In the genomic region with DNA sequence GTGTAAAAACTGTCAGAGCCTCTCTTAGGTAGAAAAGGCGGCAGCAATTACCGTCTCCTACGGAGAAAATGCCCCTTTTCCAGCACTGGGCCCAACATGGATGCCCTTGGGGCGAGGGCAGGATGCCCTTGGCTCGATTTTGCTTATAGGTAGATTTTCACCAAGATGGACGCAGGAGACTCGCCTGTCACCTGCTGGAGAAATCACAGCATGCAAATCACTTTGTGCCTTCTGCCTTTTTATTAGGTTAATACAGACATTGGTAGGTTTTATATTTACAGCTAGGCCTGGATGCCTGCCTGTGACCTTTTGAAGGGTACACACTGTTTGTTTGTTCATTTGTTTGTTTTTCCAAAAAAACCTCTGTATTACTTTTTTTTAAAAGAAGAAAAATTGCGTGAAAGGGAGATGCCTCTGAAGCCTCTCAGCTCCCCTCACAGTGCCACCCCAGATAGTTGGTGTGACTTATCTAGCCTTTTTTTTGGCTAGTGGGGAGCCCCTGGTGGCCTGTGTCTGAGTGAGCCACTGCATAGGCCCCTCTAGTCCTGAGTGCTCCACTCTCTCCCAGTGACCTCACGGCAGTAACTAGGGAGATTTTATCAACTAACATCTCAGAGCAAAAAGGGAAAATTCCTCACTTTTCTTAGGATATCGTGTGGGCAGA, we compare ENCODE assay signal across 8 cellular contexts. TPM values are rescaled to one million over a fixed set of nuclear protein-coding genes. Genes with fewer than 3 reads are reported as not detected.
A peak's percentile ranks its signal among the peaks of the same experiment; 100 is the strongest.
DNase-seq lines count a peak whose midpoint lies in the region; ATAC-seq and TF ChIP-seq lines count a peak whose summit lies in the region.

No MANE protein-coding gene starts in this region.

- DNase-seq in NCI-H1417 (lab: John Stamatoyannopoulos, UW) (peak; percentile 27 to 82 (median 67)), NCI-H1417 treated with DMSO at 0.1 percent for 48 hours (lab: John Stamatoyannopoulos, UW) (no peak), WTC11 (ENCODE audit: low spot score) (no peak)
- DNase-seq in stimulated activated naive CD4-positive, alpha-beta T cell (lab: John Stamatoyannopoulos, UW): no peak

- H3K36me3 Mint-ChIP-seq in WTC11: peaks cover 21% of the 10 kb centered on the region
- H3K36me3 Mint-ChIP-seq in stimulated activated memory B cell treated with anti-CD40 and anti-IgM and Interleukin-4, amounts not matched to agents 10 μg/mL and 1 μg/mL and 100 μg/mL, for 72 hours: peaks cover 6% of the 10 kb centered on the region

- H3K9me3 ChIP-seq in HUES48 (ENCODE audit: control insufficient read depth, insufficient read depth, low read length): no peaks in the 10 kb centered on the region
- H3K9me3 ChIP-seq in iPS-18c (ENCODE audit: control insufficient read depth, insufficient read depth, low read length): peaks cover 2% of the 10 kb centered on the region

- H3K36me3 ChIP-seq in HUES48 (ENCODE audit: control insufficient read depth, insufficient read depth, low read length): peaks cover 25% of the 10 kb centered on the region

- H3K9me3 Mint-ChIP-seq in WTC11: no peaks in the 10 kb centered on the region
- H3K9me3 Mint-ChIP-seq in stimulated activated memory B cell treated with anti-CD40 and anti-IgM and Interleukin-4, amounts not matched to agents 10 μg/mL and 1 μg/mL and 100 μg/mL, for 72 hours: no peaks in the 10 kb centered on the region

- no peaks in the 10 kb centered on the region; the same call in none of the 2 replicates for H3K27me3 Mint-ChIP-seq in WTC11 (ENCODE audit: low read depth)
- peaks cover 36% of the 10 kb centered on the region for H3K27me3 Mint-ChIP-seq in stimulated activated memory B cell treated with anti-CD40 and anti-IgM and Interleukin-4, amounts not matched to agents 10 μg/mL and 1 μg/mL and 100 μg/mL, for 72 hours

- no peak for TF ChIP-seq CTCF in WTC11 (IDR thresholded peaks at IDR 0.05)

- CTCF ChIA-PET in WTC11 (lab: Charles Lee): no interaction called here

- H3K4me3 Mint-ChIP-seq in WTC11: peak overlapping the region; percentile 89; the same call in 1 of the 2 replicates
- peak overlapping the region; percentile 57 for H3K4me3 Mint-ChIP-seq in stimulated activated memory B cell treated with anti-CD40 and anti-IgM and Interleukin-4, amounts not matched to agents 10 μg/mL and 1 μg/mL and 100 μg/mL, for 72 hours

- POLR2A ChIA-PET in WTC11 (lab: Charles Lee): interaction anchor here (0.5 kb wide), 1 partner anchor 215 kb away, joined by 4 read pairs; no protein-coding TSS in a partner anchor

- H3K4me1 ChIP-seq in HUES48 (ENCODE audit: control insufficient read depth, insufficient read depth, low read length): peaks cover 44% of the 10 kb centered on the region

- peak overlapping the region; percentile 75 for H3K27ac Mint-ChIP-seq in WTC11
- H3K27ac Mint-ChIP-seq in stimulated activated memory B cell treated with anti-CD40 and anti-IgM and Interleukin-4, amounts not matched to agents 10 μg/mL and 1 μg/mL and 100 μg/mL, for 72 hours: peak overlapping the region; percentile 79

- H3K27ac ChIP-seq in HUES48 (ENCODE audit: low read depth, low read length): peak overlapping the region; percentile 14

- peaks cover 62% of the 10 kb centered on the region for H3K4me1 Mint-ChIP-seq in WTC11
- peaks cover 51% of the 10 kb centered on the region for H3K4me1 Mint-ChIP-seq in stimulated activated memory B cell treated with anti-CD40 and anti-IgM and Interleukin-4, amounts not matched to agents 10 μg/mL and 1 μg/mL and 100 μg/mL, for 72 hours

- H3K27me3 ChIP-seq in HUES48 (ENCODE audit: control insufficient read depth, insufficient read depth, low read length): peaks cover 10% of the 10 kb centered on the region; the same call in 1 of the 2 replicates

- ATAC-seq in WTC11: no peak
- no peak for ATAC-seq in stimulated activated memory B cell treated with anti-CD40 and anti-IgM and Interleukin-4, amounts not matched to agents 10 μg/mL and 1 μg/mL and 100 μg/mL, for 72 hours
- ATAC-seq in HG03457 (IDR thresholded peaks at IDR 0.05; ENCODE audit: unreplicated experiment): no peak

- no peak overlapping the region; the same call in 1 of the 2 replicates for H3K9ac ChIP-seq in HUES48 (ENCODE audit: low read depth, low read length)

- H3K4me3 ChIP-seq in HUES48 (ENCODE audit: low read depth, low read length) (peak overlapping the region; percentile 93; the same call in 1 of the 2 replicates), iPS-18c (ENCODE audit: insufficient read depth, low read depth, low read length) (peak overlapping the region; percentile 87; the same call in 1 of the 2 replicates)

TF ChIP-seq in WTC11, 78 proteins besides CTCF, POLR2A, EP300 and RAD21 (continues in another document):
- TF ChIP-seq CBFB (CRISPR knock-in tag; IDR thresholded peaks at IDR 0.05; ENCODE audit: low read depth) (no peak), ESRRA (CRISPR knock-in tag; IDR thresholded peaks at IDR 0.05; ENCODE audit: borderline replicate concordance) (no peak), SP1 (CRISPR knock-in tag; conservative IDR thresholded peaks at IDR 0.05) (no peak), IRF2 (CRISPR knock-in tag; IDR thresholded peaks at IDR 0.05; ENCODE audit: borderline replicate concordance, low read depth) (no peak)
- TF ChIP-seq, protein P1, sequence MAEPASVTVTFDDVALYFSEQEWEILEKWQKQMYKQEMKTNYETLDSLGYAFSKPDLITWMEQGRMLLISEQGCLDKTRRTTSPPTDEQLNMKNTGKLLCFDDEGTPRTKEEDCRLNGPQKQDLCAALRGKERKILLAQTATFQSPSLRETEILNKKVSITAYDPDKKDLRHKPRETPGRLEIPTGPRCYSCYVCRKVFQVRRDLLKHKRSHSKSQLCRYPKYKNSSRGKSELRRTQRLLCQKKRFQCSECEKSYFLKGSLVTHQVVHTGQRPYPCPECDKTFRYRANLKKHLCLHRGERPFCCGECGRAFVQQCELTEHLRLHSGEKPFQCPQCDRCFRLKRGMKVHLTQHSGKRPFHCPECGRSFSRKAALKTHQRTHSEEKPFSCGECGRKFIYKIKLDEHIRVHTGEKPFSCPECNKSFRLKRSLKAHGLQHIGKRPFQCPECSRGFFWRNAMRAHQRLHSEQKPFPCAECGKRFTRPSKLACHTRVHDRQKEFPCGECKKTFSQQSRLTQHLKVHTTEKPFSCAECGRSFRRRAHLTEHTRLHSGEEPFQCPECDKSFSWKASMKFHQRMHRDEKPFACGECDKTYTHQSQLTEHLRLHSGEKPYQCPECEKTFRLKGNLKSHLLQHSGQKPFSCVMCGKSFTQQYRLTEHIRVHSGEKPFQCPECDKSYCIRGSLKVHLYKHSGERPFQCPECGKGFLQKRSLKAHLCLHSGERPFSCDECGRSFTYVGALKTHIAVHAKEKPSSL (CRISPR knock-in tag; conservative IDR thresholded peaks at IDR 0.05): no peak
- TF ChIP-seq, protein P2, sequence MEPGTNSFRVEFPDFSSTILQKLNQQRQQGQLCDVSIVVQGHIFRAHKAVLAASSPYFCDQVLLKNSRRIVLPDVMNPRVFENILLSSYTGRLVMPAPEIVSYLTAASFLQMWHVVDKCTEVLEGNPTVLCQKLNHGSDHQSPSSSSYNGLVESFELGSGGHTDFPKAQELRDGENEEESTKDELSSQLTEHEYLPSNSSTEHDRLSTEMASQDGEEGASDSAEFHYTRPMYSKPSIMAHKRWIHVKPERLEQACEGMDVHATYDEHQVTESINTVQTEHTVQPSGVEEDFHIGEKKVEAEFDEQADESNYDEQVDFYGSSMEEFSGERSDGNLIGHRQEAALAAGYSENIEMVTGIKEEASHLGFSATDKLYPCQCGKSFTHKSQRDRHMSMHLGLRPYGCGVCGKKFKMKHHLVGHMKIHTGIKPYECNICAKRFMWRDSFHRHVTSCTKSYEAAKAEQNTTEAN (CRISPR knock-in tag; IDR thresholded peaks at IDR 0.05): no peak
- TF ChIP-seq, protein P3, sequence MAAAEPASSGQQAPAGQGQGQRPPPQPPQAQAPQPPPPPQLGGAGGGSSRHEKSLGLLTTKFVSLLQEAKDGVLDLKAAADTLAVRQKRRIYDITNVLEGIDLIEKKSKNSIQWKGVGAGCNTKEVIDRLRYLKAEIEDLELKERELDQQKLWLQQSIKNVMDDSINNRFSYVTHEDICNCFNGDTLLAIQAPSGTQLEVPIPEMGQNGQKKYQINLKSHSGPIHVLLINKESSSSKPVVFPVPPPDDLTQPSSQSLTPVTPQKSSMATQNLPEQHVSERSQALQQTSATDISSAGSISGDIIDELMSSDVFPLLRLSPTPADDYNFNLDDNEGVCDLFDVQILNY (CRISPR knock-in tag; IDR thresholded peaks at IDR 0.05): no peak
- TF ChIP-seq, protein P4, sequence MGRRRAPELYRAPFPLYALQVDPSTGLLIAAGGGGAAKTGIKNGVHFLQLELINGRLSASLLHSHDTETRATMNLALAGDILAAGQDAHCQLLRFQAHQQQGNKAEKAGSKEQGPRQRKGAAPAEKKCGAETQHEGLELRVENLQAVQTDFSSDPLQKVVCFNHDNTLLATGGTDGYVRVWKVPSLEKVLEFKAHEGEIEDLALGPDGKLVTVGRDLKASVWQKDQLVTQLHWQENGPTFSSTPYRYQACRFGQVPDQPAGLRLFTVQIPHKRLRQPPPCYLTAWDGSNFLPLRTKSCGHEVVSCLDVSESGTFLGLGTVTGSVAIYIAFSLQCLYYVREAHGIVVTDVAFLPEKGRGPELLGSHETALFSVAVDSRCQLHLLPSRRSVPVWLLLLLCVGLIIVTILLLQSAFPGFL (CRISPR knock-in tag; IDR thresholded peaks at IDR 0.05; ENCODE audit: borderline replicate concordance): no peak

RNA-seq across cellular contexts. Expression of a gene that starts 2.5 kb away (rescaled TPM):
- 40.7 to 41.9 TPM (median 41.8 TPM) in 3 replicates for total RNA-seq in WTC11 (2021)

Comparison
In these comparisons a context has a peak if more than half of its experiments do, and no peak if none do; other contexts are left out.
1. DNase-seq: peak in NCI-H1417 (3 of 3); none in NCI-H1417 treated with DMSO at 0.1 percent for 48 hours (single experiment), WTC11 (single experiment) and stimulated activated naive CD4-positive, alpha-beta T cell (0 of 6).